Comparison of ENCODE assay signal across 8 cellular contexts in the genomic region with DNA sequence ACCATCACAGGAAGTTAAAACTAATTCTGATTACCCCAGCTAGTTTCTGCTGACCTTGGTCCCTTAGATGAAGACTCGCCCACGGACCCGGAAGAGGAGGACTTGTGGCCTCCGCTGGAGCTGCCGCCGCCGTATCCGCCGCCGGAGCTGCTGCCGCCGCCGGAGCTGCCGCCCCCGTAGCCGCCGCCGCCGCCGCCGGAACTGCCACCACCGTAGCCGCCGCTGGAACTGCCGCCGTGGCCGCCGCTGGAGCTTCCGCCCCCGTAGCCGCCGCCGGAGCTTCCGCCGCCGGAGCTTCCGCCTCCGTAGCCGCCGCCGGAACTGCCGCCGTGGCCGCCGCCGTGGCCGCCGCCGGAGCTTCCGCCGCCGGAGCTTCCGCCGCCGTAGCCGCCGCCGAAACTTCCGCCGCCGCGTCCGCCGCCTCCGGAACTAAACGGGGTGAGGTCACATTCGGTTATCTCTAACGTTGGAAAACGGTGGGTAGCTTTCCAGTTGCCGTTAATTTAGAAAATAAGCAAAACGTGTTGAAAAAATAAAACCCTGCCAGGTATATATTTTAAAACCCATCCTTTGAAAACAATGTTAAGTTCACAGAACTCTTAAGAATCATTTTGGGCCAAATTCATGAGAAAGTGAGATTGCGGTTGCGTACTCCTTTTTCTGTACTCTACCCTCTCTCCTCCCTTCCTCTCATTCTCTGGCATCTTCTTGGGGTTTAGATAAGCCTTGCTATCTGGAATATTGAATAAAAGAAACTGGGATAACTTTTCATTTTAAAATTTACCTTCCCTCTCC. TPM values are rescaled to one million over a fixed set of nuclear protein-coding genes. Genes with fewer than 3 reads are reported as not detected.
DNase-seq lines count a peak whose midpoint lies in the region; ATAC-seq and TF ChIP-seq lines count a peak whose summit lies in the region.

No MANE protein-coding gene starts in this region.

- peak overlapping the region; percentile 89 for H3K4me3 ChIP-seq in psoas muscle
- peak overlapping the region; percentile 71 for H3K4me3 ChIP-seq in urinary bladder (ENCODE audit: low read depth, low read length)

- ATAC-seq in HG02610 (IDR thresholded peaks at IDR 0.05; ENCODE audit: unreplicated experiment) = peak; percentile 79
- peak; percentile 96 for ATAC-seq in left ventricle myocardium superior
- peak; percentile 94 to 98 (median 96) for ATAC-seq in psoas muscle

- peak overlapping the region; percentile 90 for H3K27ac ChIP-seq in psoas muscle
- peak overlapping the region; percentile 92 for H3K27ac ChIP-seq in urinary bladder (ENCODE audit: low read depth)

- 1% methylated on average over 43 to 73 of the region's 73 CpGs for WGBS in psoas muscle, 3 donors
- under 1% methylated on average over 73 of the region's 73 CpGs for WGBS in urinary bladder

- no peaks in the 10 kb centered on the region for H3K9me3 ChIP-seq in psoas muscle

- TF ChIP-seq CTCF in psoas muscle (IDR thresholded peaks at IDR 0.05) = no peak

- intact Hi-C loops in left ventricle myocardium superior (cut with micrococcal nuclease) (no loop called here), psoas muscle (cut with DNase I) (no loop called here)

- no peaks in the 10 kb centered on the region for H3K27me3 ChIP-seq in psoas muscle (ENCODE audit: insufficient read depth in 3 of 3, low read length in 2 of 3)

- DNase-seq in GM03348 (ENCODE audit: low spot score) (peak; percentile 88), NCI-H1417 (lab: John Stamatoyannopoulos, UW) (peak; percentile 72 to 83 (median 78)), T-helper 1 cell (peak; percentile 69 to 90 (median 79)), amniotic epithelial cell (ENCODE audit: low read depth) (peak; percentile 72), left ventricle myocardium superior (peak; percentile 89), psoas muscle (peak; percentile 80 to 92)

- H3K36me3 ChIP-seq in psoas muscle (ENCODE audit: insufficient read depth in 1 of 2, low read depth in 1 of 2) (peaks cover 4 to 14% of the 10 kb centered on the region in 2 donors), urinary bladder (ENCODE audit: insufficient read depth) (no peaks in the 10 kb centered on the region)

- H3K4me1 ChIP-seq in psoas muscle (peaks cover 17% of the 10 kb centered on the region), urinary bladder (ENCODE audit: insufficient read depth) (no peaks in the 10 kb centered on the region)

RNA-seq across cellular contexts. Expression of gene KRT10, which starts 3.5 kb away (rescaled TPM):
- total RNA-seq in left ventricle myocardium superior = 51.3 TPM
- total RNA-seq in psoas muscle = 10 to 100 TPM; 24.2 to 32.9 (median 30.5) TPM
- polyA plus RNA-seq in psoas muscle = 10 to 100 TPM; 23.3 to 38.8 (median 35.3) TPM
- 4.8 TPM for total RNA-seq in urinary bladder
- 21.5 TPM for polyA plus RNA-seq in urinary bladder

RNA-seq across cellular contexts. Expression of gene KRT28, which starts 19.2 kb away (rescaled TPM):
- total RNA-seq in left ventricle myocardium superior = not detected
- not detected for total RNA-seq in psoas muscle
- not detected for polyA plus RNA-seq in psoas muscle
- not detected for total RNA-seq in urinary bladder
- not detected for polyA plus RNA-seq in urinary bladder

RNA-seq across cellular contexts. Expression of gene KRT27, which starts 36.6 kb away (rescaled TPM):
- total RNA-seq in left ventricle myocardium superior (not detected), psoas muscle (not detected), urinary bladder (not detected)
- polyA plus RNA-seq in psoas muscle (under 1 TPM in 1 of 3 donors, not detected in 2; 0.01 TPM), urinary bladder (not detected)

RNA-seq across cellular contexts. Expression of gene KRT26, which starts 46.9 kb away (rescaled TPM):
- total RNA-seq in left ventricle myocardium superior = not detected
- total RNA-seq in psoas muscle = not detected
- polyA plus RNA-seq in psoas muscle = not detected
- total RNA-seq in urinary bladder = not detected
- polyA plus RNA-seq in urinary bladder = not detected

RNA-seq across cellular contexts. Expression of gene KRT12, which starts 48.1 kb away (rescaled TPM):
- total RNA-seq in left ventricle myocardium superior (not detected), psoas muscle (not detected), urinary bladder (not detected)
- polyA plus RNA-seq in psoas muscle (not detected), urinary bladder (not detected)

Comparison
In these comparisons a context has a peak if more than half of its experiments do, and no peak if none do; other contexts are left out.
1. Peak in every context shown above with its lines: DNase-seq, ATAC-seq, H3K4me3 ChIP-seq and H3K27ac ChIP-seq.